In genomic region chr14:103207038-103207403, GRCh38 we compare ENCODE assay signal across 10 cellular contexts.
DNase-seq lines count a peak whose midpoint lies in the region; ATAC-seq, FAIRE-seq and TF ChIP-seq lines count a peak whose summit lies in the region.
"Had no signal": no experiment of that assay in that cellular context is flagged by ENCODE, and none has a peak within 500 bp of the region (broad histone marks: within the 10 kb centered on the region; RNA-seq: fewer than 3 reads in every experiment).

No MANE protein-coding gene starts in this region.

- no peak overlapping the region for H3K27ac Mint-ChIP-seq in activated T-cell treated with anti-CD3 and anti-CD28 coated beads, Interleukin-2, amount 50 U/mL, for 24 hours
- H3K27ac Mint-ChIP-seq: activated CD4-positive, alpha-beta T cell treated with anti-CD3 and anti-CD28 coated beads, Interleukin-2, amount 10 ng/mL, durations not matched to agents 24 days and 14 days; stimulated activated naive B cell treated with anti-CD40 and anti-IgM and Interleukin-4, amounts not matched to agents 10 μg/mL and 1 μg/mL and 100 μg/mL, for 72 hours had no signal

- H3K9me3 Mint-ChIP-seq in activated T-cell treated with anti-CD3 and anti-CD28 coated beads, Interleukin-2, amount 50 U/mL, for 24 hours, result peaks cover 13% of the 10 kb centered on the region

- H3K36me3 ChIP-seq in endothelial cell of umbilical vein (ENCODE audit: control insufficient read depth in 2 of 2, extremely low read depth in 1 of 2, insufficient read depth in 2 of 2, low read length in 2 of 2), result no peaks in the 10 kb centered on the region
- no peaks in the 10 kb centered on the region for H3K36me3 ChIP-seq in lung (ENCODE audit: control insufficient read depth in 2 of 2, insufficient read depth in 2 of 2, low read length in 2 of 2)
- H3K36me3 ChIP-seq in tibial artery, result no peaks in the 10 kb centered on the region

- intact Hi-C loops in endothelial cell of umbilical vein (cut with micrococcal nuclease), result no loop called here
- intact Hi-C loops in tibial artery (cut with DNase I; ENCODE audit: low total_unique reads), result no loop called here

- CTCF ChIA-PET in endothelial cell of umbilical vein (lab: Charles Lee), result interaction anchor here (1.8 kb wide), 1 partner anchor 19 kb away, joined by 4 read pairs; no protein-coding TSS in a partner anchor

- ATAC-seq in lung (ENCODE audit: insufficient read depth, low FRiP score) (peak; percentile 74), HG02798 (IDR thresholded peaks at IDR 0.05; ENCODE audit: poor library complexity, unreplicated experiment) (no peak), GM21576 (IDR thresholded peaks at IDR 0.05; ENCODE audit: unreplicated experiment) (no peak)
- ATAC-seq: stimulated activated naive B cell treated with anti-CD40 and anti-IgM and Interleukin-4, amounts not matched to agents 10 μg/mL and 1 μg/mL and 100 μg/mL, for 72 hours had no signal

- H3K27me3 ChIP-seq in endothelial cell of umbilical vein (ENCODE audit: control insufficient read depth in 2 of 2, insufficient read depth in 2 of 2, low read length in 2 of 2), result peaks cover 16 to 26% of the 10 kb centered on the region in 2 experiments
- H3K27me3 ChIP-seq in lung (ENCODE audit: control insufficient read depth, insufficient read depth), result no peaks in the 10 kb centered on the region
- peaks cover 0 to 35% of the 10 kb centered on the region in 2 donors for H3K27me3 ChIP-seq in tibial artery

- TF ChIP-seq CTCF in endothelial cell of umbilical vein (IDR thresholded peaks at IDR 0.05; ENCODE audit: extremely low read depth in 1 of 2, insufficient read depth in 1 of 2, low read depth in 1 of 2, low read length in 2 of 2) (no peak), lung (IDR thresholded peaks at IDR 0.05; ENCODE audit: control extremely low read depth, extremely low read depth) (no peak), tibial artery (IDR thresholded peaks at IDR 0.05) (no peak)

- peak overlapping the region; percentile 79 for H2AFZ ChIP-seq in endothelial cell of umbilical vein (ENCODE audit: low read depth, low read length)

- TF ChIP-seq POLR2A in endothelial cell of umbilical vein (IDR thresholded peaks at IDR 0.05; ENCODE audit: low read depth, low read length), result no peak

- DNase-seq in NCI-H526 (lab: John Stamatoyannopoulos, UW) (peak; percentile 21 to 78), endothelial cell of umbilical vein (ENCODE audit: low read depth, low spot score) (no peak), lung (ENCODE audit: low spot score) (peak; percentile 66), tibial artery (peak; percentile 89 to 91), OCI-M2 (lab: John Stamatoyannopoulos, UW; ENCODE audit: unreplicated experiment) (no peak)
- no peak for DNase-seq in activated T-cell treated with anti-CD3 and anti-CD28 coated beads, Interleukin-2, amount 50 U/mL, for 24 hours
- DNase-seq: activated CD4-positive, alpha-beta T cell treated with anti-CD3 and anti-CD28 coated beads, Interleukin-2, amount 10 ng/mL, durations not matched to agents 24 days and 14 days; stimulated activated naive B cell treated with anti-CD40 and anti-IgM and Interleukin-4, amounts not matched to agents 10 μg/mL and 1 μg/mL and 100 μg/mL, for 72 hours had no signal

- no TSS peak for BruUV-seq in endothelial cell of umbilical vein (replicated peaks; lab: Mats Ljungman, UMichigan)

- no peaks in the 10 kb centered on the region for H3K4me1 ChIP-seq in endothelial cell of umbilical vein (ENCODE audit: control insufficient read depth, extremely low read depth, insufficient read depth, low read length)
- peaks cover 0 to 8% of the 10 kb centered on the region in 2 donors for H3K4me1 ChIP-seq in lung (ENCODE audit: control insufficient read depth in 2 of 2, insufficient read depth in 2 of 2, low read length in 2 of 2)
- H3K4me1 ChIP-seq in tibial artery, result peaks cover 0 to 15% (median 8%) of the 10 kb centered on the region in 4 donors

- POLR2A ChIA-PET in endothelial cell of umbilical vein (lab: Charles Lee), result no interaction called here

- H3K4me3 Mint-ChIP-seq in activated T-cell treated with anti-CD3 and anti-CD28 coated beads, Interleukin-2, amount 50 U/mL, for 24 hours, result no peak overlapping the region
- H3K4me3 Mint-ChIP-seq: activated CD4-positive, alpha-beta T cell treated with anti-CD3 and anti-CD28 coated beads, Interleukin-2, amount 10 ng/mL, durations not matched to agents 24 days and 14 days; stimulated activated naive B cell treated with anti-CD40 and anti-IgM and Interleukin-4, amounts not matched to agents 10 μg/mL and 1 μg/mL and 100 μg/mL, for 72 hours had no signal

- FAIRE-seq in endothelial cell of umbilical vein (lab: Jason Lieb, UNC), result no peak

- peaks cover 53% of the 10 kb centered on the region for H3K27me3 Mint-ChIP-seq in activated T-cell treated with anti-CD3 and anti-CD28 coated beads, Interleukin-2, amount 50 U/mL, for 24 hours

- no peaks in the 10 kb centered on the region for H3K36me3 Mint-ChIP-seq in activated T-cell treated with anti-CD3 and anti-CD28 coated beads, Interleukin-2, amount 50 U/mL, for 24 hours (ENCODE audit: low read depth)

- peak overlapping the region in 1 of 3 experiments; percentile 39 for H3K4me3 ChIP-seq in endothelial cell of umbilical vein (replicated peaks in 1 of 3; ENCODE audit: insufficient read depth in 1 of 3, low read depth in 1 of 3, low read length in 3 of 3)
- H3K4me3 ChIP-seq in lung, result no peak overlapping the region
- H3K4me3 ChIP-seq in tibial artery, result peak overlapping the region; percentile 50 to 55

- no peak overlapping the region for H3K9ac ChIP-seq in endothelial cell of umbilical vein (replicated peaks; ENCODE audit: extremely low read depth, insufficient read depth, low read length)

- H3K9me3 ChIP-seq in endothelial cell of umbilical vein (replicated peaks; ENCODE audit: control insufficient read depth, insufficient read depth, low read length) (no peaks in the 10 kb centered on the region), lung (ENCODE audit: control insufficient read depth in 2 of 2, insufficient read depth in 1 of 2, low read length in 1 of 2) (peaks cover 0 to 24% of the 10 kb centered on the region in 2 donors), tibial artery (peaks cover 3 to 14% (median 11%) of the 10 kb centered on the region in 3 donors)

- no peaks in the 10 kb centered on the region for H3K9me1 ChIP-seq in endothelial cell of umbilical vein (replicated peaks; ENCODE audit: control insufficient read depth, extremely low read depth, insufficient read depth, low read length)

- dilution Hi-C loops in endothelial cell of umbilical vein (cut with MboI; ENCODE audit: extremely low pct_ligation_motif_present, low sequenced_read_pairs), result no loop called here

- no peak overlapping the region for H3K27ac ChIP-seq in endothelial cell of umbilical vein (ENCODE audit: insufficient read depth, low read depth, low read length)
- peak overlapping the region in 1 of 2 donors; percentile 70 for H3K27ac ChIP-seq in lung (ENCODE audit: low read depth in 1 of 2, low read length in 1 of 2)
- peak overlapping the region; percentile 67 to 69 for H3K27ac ChIP-seq in tibial artery

- 12 to 13% methylated on average over 23 of the region's 23 CpGs for WGBS in lung, 2 donors

- H3K4me2 ChIP-seq in endothelial cell of umbilical vein (ENCODE audit: insufficient read depth, low read length), result no peak overlapping the region

- no peaks in the 10 kb centered on the region for H4K20me1 ChIP-seq in endothelial cell of umbilical vein (replicated peaks; ENCODE audit: control insufficient read depth, extremely low read depth, insufficient read depth, low read length)

- no peaks in the 10 kb centered on the region for H3K79me2 ChIP-seq in endothelial cell of umbilical vein (ENCODE audit: control insufficient read depth, insufficient read depth, low read length)

- H3K4me1 Mint-ChIP-seq in activated T-cell treated with anti-CD3 and anti-CD28 coated beads, Interleukin-2, amount 50 U/mL, for 24 hours (ENCODE audit: low read depth), result peaks cover 2% of the 10 kb centered on the region
- H3K4me1 Mint-ChIP-seq: activated CD4-positive, alpha-beta T cell treated with anti-CD3 and anti-CD28 coated beads, Interleukin-2, amount 10 ng/mL, durations not matched to agents 24 days and 14 days; stimulated activated naive B cell treated with anti-CD40 and anti-IgM and Interleukin-4, amounts not matched to agents 10 μg/mL and 1 μg/mL and 100 μg/mL, for 72 hours had no signal

TF ChIP-seq in endothelial cell of umbilical vein, 7 proteins besides CTCF, POLR2A, EP300 and RAD21:
- TF ChIP-seq MYC (IDR thresholded peaks at IDR 0.05; ENCODE audit: low read depth, low read length), result no peak
- no peak for TF ChIP-seq JUN (IDR thresholded peaks at IDR 0.05; ENCODE audit: borderline replicate concordance, insufficient read depth, insufficient read length, low read depth)
- no peak for TF ChIP-seq EZH2 (IDR thresholded peaks at IDR 0.05; ENCODE audit: borderline replicate concordance, low read depth, low read length, severe bottlenecking)
- no peak for TF ChIP-seq FOS (IDR thresholded peaks at IDR 0.05; ENCODE audit: borderline replicate concordance, insufficient read depth, low read length)
- TF ChIP-seq GATA2 (IDR thresholded peaks at IDR 0.05; ENCODE audit: insufficient read depth, insufficient read length, low read depth, low read length), result no peak
- no peak for TF ChIP-seq POLR2AphosphoS5 (IDR thresholded peaks at IDR 0.05; ENCODE audit: insufficient read depth, low read depth, low read length)
- TF ChIP-seq, protein P1, sequence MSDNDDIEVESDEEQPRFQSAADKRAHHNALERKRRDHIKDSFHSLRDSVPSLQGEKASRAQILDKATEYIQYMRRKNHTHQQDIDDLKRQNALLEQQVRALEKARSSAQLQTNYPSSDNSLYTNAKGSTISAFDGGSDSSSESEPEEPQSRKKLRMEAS (IDR thresholded peaks at IDR 0.05; ENCODE audit: insufficient read depth, insufficient read length), result no peak

Comparison
In these comparisons a context has a peak if more than half of its experiments do, and no peak if none do; other contexts are left out.
1. DNase-seq: peak in NCI-H526 (2 of 2), lung (single experiment) and tibial artery (2 of 2); none in endothelial cell of umbilical vein (single experiment), activated T-cell treated with anti-CD3 and anti-CD28 coated beads, Interleukin-2, amount 50 U/mL, for 24 hours (single experiment) and OCI-M2 (single experiment).